Comparison of ENCODE assay signal across 17 cellular contexts in genomic region chr5:157371655-157372471, GRCh38.
DNase-seq lines count a peak whose midpoint lies in the region; ATAC-seq and TF ChIP-seq lines count a peak whose summit lies in the region.
"Had no signal": no experiment of that assay in that cellular context is flagged by ENCODE, and none has a peak within 500 bp of the region (broad histone marks: within the 10 kb centered on the region; RNA-seq: fewer than 3 reads in every experiment).

No MANE protein-coding gene starts in this region.

- no peak for TF ChIP-seq CTCF in activated CD8-positive, alpha-beta T cell treated with anti-CD3 and anti-CD28 coated beads for 36 hours (IDR thresholded peaks at IDR 0.05)
- TF ChIP-seq CTCF in RWPE2 (IDR thresholded peaks at IDR 0.05; ENCODE audit: poor library complexity, severe bottlenecking) (no peak), fibroblast of lung (conservative IDR thresholded peaks at IDR 0.05 in 1 of 2, IDR thresholded peaks at IDR 0.05 in 1 of 2; ENCODE audit: low read depth in 1 of 2, low read length in 2 of 2) (no peak), sigmoid colon (IDR thresholded peaks at IDR 0.05) (no peak), thyroid gland (IDR thresholded peaks at IDR 0.05) (no peak)

- H3K4me3 ChIP-seq in RWPE2 (ENCODE audit: severe bottlenecking): no peak overlapping the region
- no peak overlapping the region for H3K4me3 ChIP-seq in fibroblast of lung (replicated peaks in 1 of 4; ENCODE audit: control extremely low read depth in 1 of 4, insufficient read depth in 1 of 4, low read depth in 3 of 4, low read length in 4 of 4)
- H3K4me3 ChIP-seq in sigmoid colon: no peak overlapping the region
- H3K4me3 ChIP-seq in thyroid gland (replicated peaks in 1 of 3): no peak overlapping the region
- H3K4me3 ChIP-seq: hepatocyte, Peyer's patch had no signal

- TF ChIP-seq POLR2A in sigmoid colon (IDR thresholded peaks at IDR 0.05) (no peak), thyroid gland (IDR thresholded peaks at IDR 0.05) (no peak)

- no peak overlapping the region for H2AFZ ChIP-seq in fibroblast of lung (ENCODE audit: low read length)
- H2AFZ ChIP-seq: hepatocyte had no signal

- CTCF ChIA-PET in activated CD8-positive, alpha-beta T cell treated with anti-CD3 and anti-CD28 coated beads for 36 hours (lab: Charles Lee): interaction anchor here (1.0 to 4.5 kb wide), 5 partner anchors 10 to 371 kb away, joined by 3 to 18 read pairs (median 6); no protein-coding TSS in a partner anchor
- CTCF ChIA-PET in activated CD8-positive, alpha-beta T cell treated with anti-CD3 and anti-CD28 coated beads, Interleukin-2, amount 10 ng/mL, durations not matched to agents 7 days and 5 days (lab: Charles Lee): interaction anchor here (0.9 to 1.6 kb wide), 2 partner anchors 15 to 29 kb away, joined by 3 read pairs; no protein-coding TSS in a partner anchor

- H3K4me1 ChIP-seq in RWPE2 (ENCODE audit: insufficient read depth, poor library complexity, severe bottlenecking) (peaks cover 8% of the 10 kb centered on the region), fibroblast of lung (ENCODE audit: control insufficient read depth, extremely low read depth, insufficient read depth, low read length) (peaks cover 8% of the 10 kb centered on the region), sigmoid colon (peaks cover 0 to 78% (median 59%) of the 10 kb centered on the region in 4 donors), thyroid gland (peaks cover 5 to 11% of the 10 kb centered on the region in 2 donors)
- H3K4me1 ChIP-seq: Peyer's patch had no signal

- POLR2A ChIA-PET in activated CD8-positive, alpha-beta T cell treated with anti-CD3 and anti-CD28 coated beads for 36 hours (lab: Charles Lee): no interaction called here
- POLR2A ChIA-PET in activated CD8-positive, alpha-beta T cell treated with anti-CD3 and anti-CD28 coated beads, Interleukin-2, amount 10 ng/mL, durations not matched to agents 7 days and 5 days (lab: Charles Lee): no interaction called here

- H3K9me3 Mint-ChIP-seq in activated CD8-positive, alpha-beta T cell treated with anti-CD3 and anti-CD28 coated beads for 36 hours: no peaks in the 10 kb centered on the region
- H3K9me3 Mint-ChIP-seq in activated CD8-positive, alpha-beta T cell treated with anti-CD3 and anti-CD28 coated beads, Interleukin-2, amount 10 ng/mL, durations not matched to agents 7 days and 5 days (ENCODE audit: insufficient read depth): no peaks in the 10 kb centered on the region
- H3K9me3 Mint-ChIP-seq: activated CD4-positive, alpha-beta T cell treated with anti-CD3 and anti-CD28 coated beads, Interleukin-2, amount 10 ng/mL, durations not matched to agents 24 days and 14 days had no signal

- H3K36me3 Mint-ChIP-seq in activated CD8-positive, alpha-beta T cell treated with anti-CD3 and anti-CD28 coated beads for 36 hours (ENCODE audit: low read depth): peaks cover 58% of the 10 kb centered on the region
- peaks cover 72% of the 10 kb centered on the region for H3K36me3 Mint-ChIP-seq in activated CD8-positive, alpha-beta T cell treated with anti-CD3 and anti-CD28 coated beads, Interleukin-2, amount 10 ng/mL, durations not matched to agents 7 days and 5 days (ENCODE audit: low read depth)

- no peak for ATAC-seq in activated CD8-positive, alpha-beta T cell treated with anti-CD3 and anti-CD28 coated beads for 36 hours
- no peak for ATAC-seq in activated CD8-positive, alpha-beta T cell treated with anti-CD3 and anti-CD28 coated beads, Interleukin-2, amount 10 ng/mL, durations not matched to agents 7 days and 5 days
- ATAC-seq in RWPE2 (ENCODE audit: low read depth): peak; percentile 61; the same call in 2 of the 3 replicates
- ATAC-seq: stimulated activated naive CD8-positive, alpha-beta T cell treated with anti-CD3 and anti-CD28 coated beads, Interleukin-15, Interleukin-2, amounts not matched to agents 100 U/mL and 50 U/mL, for 24 hours had no signal

- no peaks in the 10 kb centered on the region for H3K79me2 ChIP-seq in fibroblast of lung (ENCODE audit: control insufficient read depth, insufficient read depth, low read length)
- H3K79me2 ChIP-seq: hepatocyte had no signal

- no peak for TF ChIP-seq EP300 in sigmoid colon (IDR thresholded peaks at IDR 0.05)

- H3K27me3 Mint-ChIP-seq in activated CD8-positive, alpha-beta T cell treated with anti-CD3 and anti-CD28 coated beads for 36 hours: no peaks in the 10 kb centered on the region
- H3K27me3 Mint-ChIP-seq in activated CD8-positive, alpha-beta T cell treated with anti-CD3 and anti-CD28 coated beads, Interleukin-2, amount 10 ng/mL, durations not matched to agents 7 days and 5 days (ENCODE audit: low read depth): no peaks in the 10 kb centered on the region
- H3K27me3 Mint-ChIP-seq: activated CD4-positive, alpha-beta T cell treated with anti-CD3 and anti-CD28 coated beads, Interleukin-2, amount 10 ng/mL, durations not matched to agents 24 days and 14 days had no signal

- H3K4me3 Mint-ChIP-seq in activated CD8-positive, alpha-beta T cell treated with anti-CD3 and anti-CD28 coated beads for 36 hours: no peak overlapping the region
- H3K4me3 Mint-ChIP-seq in activated CD8-positive, alpha-beta T cell treated with anti-CD3 and anti-CD28 coated beads, Interleukin-2, amount 10 ng/mL, durations not matched to agents 7 days and 5 days: no peak overlapping the region
- H3K4me3 Mint-ChIP-seq: activated CD4-positive, alpha-beta T cell treated with anti-CD3 and anti-CD28 coated beads, Interleukin-2, amount 10 ng/mL, durations not matched to agents 24 days and 14 days had no signal

- H3K9ac ChIP-seq in fibroblast of lung (ENCODE audit: insufficient read depth, low read length): no peak overlapping the region

- no peaks in the 10 kb centered on the region for H3K27me3 ChIP-seq in RWPE2 (ENCODE audit: insufficient read depth, poor library complexity, severe bottlenecking)
- no peaks in the 10 kb centered on the region for H3K27me3 ChIP-seq in fibroblast of lung (ENCODE audit: control insufficient read depth, insufficient read depth, low read length)
- no peaks in the 10 kb centered on the region for H3K27me3 ChIP-seq in sigmoid colon
- no peaks in the 10 kb centered on the region for H3K27me3 ChIP-seq in thyroid gland
- H3K27me3 ChIP-seq: hepatocyte, Peyer's patch had no signal

- H3K36me3 ChIP-seq in RWPE2 (ENCODE audit: low read depth): no peaks in the 10 kb centered on the region
- no peaks in the 10 kb centered on the region for H3K36me3 ChIP-seq in fibroblast of lung (ENCODE audit: control insufficient read depth, insufficient read depth, low read length)
- no peaks in the 10 kb centered on the region for H3K36me3 ChIP-seq in sigmoid colon
- H3K36me3 ChIP-seq in thyroid gland: no peaks in the 10 kb centered on the region

- no peaks in the 10 kb centered on the region for H3K9me3 ChIP-seq in RWPE2 (ENCODE audit: severe bottlenecking)
- no peaks in the 10 kb centered on the region for H3K9me3 ChIP-seq in fibroblast of lung (ENCODE audit: control insufficient read depth, insufficient read depth, low read depth, low read length)
- no peaks in the 10 kb centered on the region for H3K9me3 ChIP-seq in sigmoid colon
- no peaks in the 10 kb centered on the region for H3K9me3 ChIP-seq in thyroid gland
- H3K9me3 ChIP-seq: Peyer's patch had no signal

- no peaks in the 10 kb centered on the region for H4K20me1 ChIP-seq in fibroblast of lung (ENCODE audit: control insufficient read depth, extremely low read depth, insufficient read depth, low read length)

- peak overlapping the region; percentile 11 for H3K4me2 ChIP-seq in fibroblast of lung (ENCODE audit: extremely low read depth, insufficient read depth, low read length)

- peak overlapping the region; percentile 0 for H3K27ac ChIP-seq in RWPE2 (ENCODE audit: poor library complexity, severe bottlenecking)
- no peak overlapping the region for H3K27ac ChIP-seq in fibroblast of lung (ENCODE audit: insufficient read depth, low read length)
- H3K27ac ChIP-seq in sigmoid colon: peak overlapping the region; percentile 75 to 87 (median 85)
- no peak overlapping the region for H3K27ac ChIP-seq in thyroid gland

- intact Hi-C loops in activated CD8-positive, alpha-beta T cell treated with anti-CD3 and anti-CD28 coated beads for 36 hours (cut with micrococcal nuclease): no loop called here
- intact Hi-C loops in sigmoid colon (cut with DNase I) (no loop called here), thyroid gland (cut with DNase I) (no loop called here)

- DNase-seq in activated CD8-positive, alpha-beta T cell treated with anti-CD3 and anti-CD28 coated beads for 36 hours: no peak
- no peak for DNase-seq in activated CD8-positive, alpha-beta T cell treated with anti-CD3 and anti-CD28 coated beads, Interleukin-2, amount 10 ng/mL, durations not matched to agents 7 days and 5 days
- DNase-seq in RWPE2 (ENCODE audit: low spot score) (no peak), fibroblast of lung (ENCODE audit: low read depth in 2 of 2) (peak; percentile 31 to 70), sigmoid colon (no peak), SHP77 (lab: John Stamatoyannopoulos, UW) (no peak), NCI-H187 (lab: John Stamatoyannopoulos, UW) (no peak), thyroid gland (no peak)
- DNase-seq: activated CD4-positive, alpha-beta T cell treated with anti-CD3 and anti-CD28 coated beads, Interleukin-2, amount 10 ng/mL, durations not matched to agents 24 days and 14 days; activated naive CD4-positive, alpha-beta T cell treated with Interleukin-2 at 50 U/mL for 16 hours; Calu3; NCI-H1930; NCI-H524; Peyer's patch; stimulated activated naive CD8-positive, alpha-beta T cell treated with anti-CD3 and anti-CD28 coated beads, Interleukin-15, Interleukin-2, amounts not matched to agents 100 U/mL and 50 U/mL, for 24 hours; T-helper 1 cell had no signal

- 89 to 90% methylated on average over 5 of the region's 5 CpGs for WGBS in sigmoid colon, 2 donors
- WGBS in thyroid gland, 2 donors: 68 to 72% methylated on average over 5 of the region's 5 CpGs

- H3K4me1 Mint-ChIP-seq in activated CD8-positive, alpha-beta T cell treated with anti-CD3 and anti-CD28 coated beads for 36 hours (ENCODE audit: low read depth): peaks cover 11% of the 10 kb centered on the region
- H3K4me1 Mint-ChIP-seq in activated CD8-positive, alpha-beta T cell treated with anti-CD3 and anti-CD28 coated beads, Interleukin-2, amount 10 ng/mL, durations not matched to agents 7 days and 5 days (ENCODE audit: low read depth): peaks cover under 1% of the 10 kb centered on the region

- H3K27ac Mint-ChIP-seq in activated CD8-positive, alpha-beta T cell treated with anti-CD3 and anti-CD28 coated beads for 36 hours: peak overlapping the region; percentile 25
- no peak overlapping the region for H3K27ac Mint-ChIP-seq in activated CD8-positive, alpha-beta T cell treated with anti-CD3 and anti-CD28 coated beads, Interleukin-2, amount 10 ng/mL, durations not matched to agents 7 days and 5 days

Comparison
In these comparisons a context has a peak if more than half of its experiments do, and no peak if none do; other contexts are left out.
1. DNase-seq: peak in fibroblast of lung (2 of 2); none in activated CD8-positive, alpha-beta T cell treated with anti-CD3 and anti-CD28 coated beads for 36 hours (single experiment), activated CD8-positive, alpha-beta T cell treated with anti-CD3 and anti-CD28 coated beads, Interleukin-2, amount 10 ng/mL, durations not matched to agents 7 days and 5 days (single experiment), RWPE2 (single experiment), sigmoid colon (single experiment), SHP77 (0 of 2), NCI-H187 (0 of 2) and thyroid gland (0 of 2).
2. H3K27ac ChIP-seq: peak in RWPE2 (single experiment) and sigmoid colon (4 of 4); none in fibroblast of lung (single experiment) and thyroid gland (0 of 3).